In the genomic region with DNA sequence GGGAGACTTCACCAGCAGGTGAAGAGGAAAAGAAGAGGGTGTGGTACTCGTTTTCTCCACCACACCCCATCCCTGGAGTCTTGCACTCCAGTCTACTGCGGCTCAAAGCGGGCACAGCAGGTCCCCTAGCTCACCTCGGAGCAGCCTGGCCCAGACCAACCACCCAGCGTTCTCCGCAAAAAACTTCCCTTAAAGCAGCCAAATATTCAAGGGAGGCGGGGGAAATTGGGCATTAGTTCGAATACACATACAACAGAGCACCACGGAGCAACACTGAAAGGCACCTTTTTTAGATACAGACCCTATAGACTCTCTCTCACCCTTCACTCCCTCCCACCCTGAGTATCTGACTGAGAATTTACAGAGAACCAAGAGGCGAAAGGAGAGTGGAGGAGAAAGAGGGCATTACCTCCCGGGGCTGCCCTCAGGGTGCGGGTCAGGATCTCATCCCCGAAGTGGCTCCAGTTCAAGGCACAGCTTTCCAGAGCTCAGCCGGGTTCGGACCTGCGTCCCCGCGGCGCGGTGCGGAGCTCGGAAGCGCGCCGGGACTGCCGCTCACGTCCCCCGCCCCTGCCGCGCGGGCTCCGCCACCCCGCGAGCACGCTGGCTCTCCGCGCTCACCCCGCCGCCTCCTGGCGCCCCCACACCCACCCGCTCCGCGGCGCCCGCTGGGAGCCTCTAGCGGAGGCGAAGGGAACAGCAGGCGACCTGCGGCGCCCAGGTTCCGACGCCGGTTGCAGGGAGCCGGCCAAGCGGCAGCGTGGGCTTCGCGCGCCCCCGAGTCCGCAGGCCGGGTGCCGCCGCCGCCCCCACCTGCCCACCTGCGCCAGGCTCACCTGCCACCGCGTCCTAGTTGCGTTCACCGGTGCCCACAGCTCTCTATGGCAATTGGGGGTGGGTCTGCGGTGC, we compare ENCODE assay signal across 8 cellular contexts. TPM values are rescaled to one million over a fixed set of nuclear protein-coding genes. Genes with fewer than 3 reads are reported as not detected.
DNase-seq lines count a peak whose midpoint lies in the region; ATAC-seq and TF ChIP-seq lines count a peak whose summit lies in the region.

No MANE protein-coding gene starts in this region.

- TF ChIP-seq CTCF in AG04449 (IDR thresholded peaks at IDR 0.05; ENCODE audit: insufficient read depth, low read length, missing control alignments), result peak; percentile 80

- peaks cover 46% of the 10 kb centered on the region for H3K27me3 ChIP-seq in adipocyte (replicated peaks; ENCODE audit: control insufficient read depth, insufficient read depth, low read length)

- intact Hi-C loops in sciatic nerve (cut with DNase I), result no loop called here

- peaks cover 21% of the 10 kb centered on the region for H3K4me1 ChIP-seq in adipocyte (ENCODE audit: control insufficient read depth, insufficient read depth, low read length)

- no peak for DNase-seq in AG04449 (ENCODE audit: low read depth, low spot score)
- peak; percentile 53 for DNase-seq in NCI-H345 treated with DMSO at 0.1 percent for 48 hours (lab: John Stamatoyannopoulos, UW; ENCODE audit: unreplicated experiment)
- peak; percentile 44 for DNase-seq in adipocyte (ENCODE audit: low read depth)
- no peak for DNase-seq in sciatic nerve (ENCODE audit: low spot score)
- no peak for DNase-seq in SW480 (ENCODE audit: low spot score)

- no peaks in the 10 kb centered on the region for H3K9me3 ChIP-seq in adipocyte (ENCODE audit: control insufficient read depth, low read length)

- peak overlapping the region; percentile 58 for H3K9ac ChIP-seq in adipocyte (ENCODE audit: low read length)

- H3K36me3 ChIP-seq in adipocyte (ENCODE audit: control insufficient read depth, insufficient read depth, low read length, severe bottlenecking), result no peaks in the 10 kb centered on the region

- CTCF ChIA-PET in AG04449 (lab: Yijun Ruan, JAX), result interaction anchor here (0.7 to 1.1 kb wide), 3 partner anchors 10 to 20 kb away, joined by 3 to 5 read pairs (median 4); no protein-coding TSS in a partner anchor

- ATAC-seq in GM18858 (IDR thresholded peaks at IDR 0.05; ENCODE audit: unreplicated experiment) (peak; percentile 68), HG02981 (IDR thresholded peaks at IDR 0.05; ENCODE audit: unreplicated experiment) (peak; percentile 95), sciatic nerve (peak; percentile 74)

- H3K4me3 ChIP-seq in AG04449 (ENCODE audit: low read depth, low read length), result no peak overlapping the region
- H3K4me3 ChIP-seq in adipocyte (ENCODE audit: low read length), result peak overlapping the region; percentile 76
- peak overlapping the region; percentile 78 for H3K4me3 ChIP-seq in iPS-11a (ENCODE audit: low read depth, low read length)

- POLR2A ChIA-PET in AG04449 (lab: Yijun Ruan, JAX), result no interaction called here

RNA-seq across cellular contexts. Expression of a gene that starts 1.5 kb away (rescaled TPM):
- not detected for total RNA-seq in sciatic nerve

Comparison
In these comparisons a context has a peak if more than half of its experiments do, and no peak if none do; other contexts are left out.
1. DNase-seq: peak in NCI-H345 treated with DMSO at 0.1 percent for 48 hours (single experiment) and adipocyte (single experiment); none in AG04449 (single experiment), sciatic nerve (single experiment) and SW480 (single experiment).
2. Peak in every context shown above with its lines, with median percentiles within 50 percentile points of each other: ATAC-seq.